8 cellular contexts compared by ENCODE assay signal in the genomic region with DNA sequence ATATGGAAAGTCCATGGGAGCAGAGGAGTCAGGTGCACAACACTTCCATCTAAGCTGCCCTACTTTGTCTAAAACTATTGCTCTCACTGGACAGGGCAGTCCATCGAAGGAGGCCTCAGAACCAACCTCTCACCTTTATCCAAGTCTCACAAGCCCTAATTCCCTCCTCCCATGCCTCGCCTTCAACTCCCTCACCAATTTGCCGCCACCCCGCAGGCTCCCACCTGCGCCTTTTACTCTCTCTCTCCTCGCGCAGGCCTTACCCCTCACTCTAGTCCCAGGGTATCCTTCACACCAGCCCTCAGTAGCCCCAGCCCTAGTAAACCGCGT. TPM values are rescaled to one million over a fixed set of nuclear protein-coding genes. Genes with fewer than 3 reads are reported as not detected.
DNase-seq lines count a peak whose midpoint lies in the region; ATAC-seq, FAIRE-seq and TF ChIP-seq lines count a peak whose summit lies in the region.

No MANE protein-coding gene starts in this region.

- H3K9me3 ChIP-seq in GM12878 (replicated peaks; ENCODE audit: control insufficient read depth, insufficient read depth, low read length), result no peaks in the 10 kb centered on the region

- TF ChIP-seq EP300 in GM12878 (IDR thresholded peaks at IDR 0.05; ENCODE audit: borderline replicate concordance in 1 of 2, control insufficient read depth in 1 of 2, low read depth in 2 of 2, low read length in 2 of 2), result no peak

- no peak overlapping the region for H2BK5ac ChIP-seq in mesendoderm (ENCODE audit: low read length)

- H2AK5ac ChIP-seq in mesendoderm (ENCODE audit: low read length), result no peak overlapping the region

- H2BK120ac ChIP-seq in mesendoderm (ENCODE audit: low read depth, low read length), result no peak overlapping the region

- H3K4me2 ChIP-seq in GM12878 (ENCODE audit: control insufficient read depth, insufficient read depth) (peak overlapping the region; percentile 70), mesendoderm (ENCODE audit: low read length) (peak overlapping the region; percentile 34)

- H3K4ac ChIP-seq in mesendoderm (ENCODE audit: low read depth, low read length), result no peak overlapping the region

- intact Hi-C loops in GM12878 (cut with micrococcal nuclease; ENCODE audit: unreplicated experiment), result loop anchor here (10.0 kb wide), 2 partner anchors 251 to 511 kb away; partner anchors contain the start of genes ARFIP2 and TIMM10B

- no peak for TF ChIP-seq POLR2A in GM12878 (IDR thresholded peaks at IDR 0.05; ENCODE audit: low read depth, low read length)

- no peaks in the 10 kb centered on the region for H3K36me3 ChIP-seq in GM12878 (ENCODE audit: control insufficient read depth in 2 of 2, insufficient read depth in 2 of 2, low read length in 1 of 2)
- no peaks in the 10 kb centered on the region for H3K36me3 ChIP-seq in mesendoderm (ENCODE audit: control insufficient read depth, insufficient read depth, low read length)

- POLR2A ChIA-PET in GM12878 (lab: Charles Lee), result interaction anchor here (1.5 to 2.1 kb wide), 2 partner anchors 247 to 374 kb away, joined by 3 to 6 read pairs; partner anchors contain the start of genes ARFIP2 and TIMM10B

- H4K5ac ChIP-seq in mesendoderm (ENCODE audit: low read length), result no peak overlapping the region

- peak overlapping the region; percentile 90 for H3K4me3 ChIP-seq in GM12878
- H3K4me3 ChIP-seq in mesendoderm (ENCODE audit: low read length), result peak overlapping the region; percentile 98

- H4K8ac ChIP-seq in mesendoderm (ENCODE audit: low read depth, low read length), result no peak overlapping the region

- H3K27ac ChIP-seq in C4-2B, result peak overlapping the region; percentile 77
- peak overlapping the region; percentile 62 for H3K27ac ChIP-seq in GM12878 (ENCODE audit: control insufficient read depth, insufficient read depth)
- no peak overlapping the region for H3K27ac ChIP-seq in mesendoderm (ENCODE audit: low read depth, low read length)

- peaks cover 19% of the 10 kb centered on the region for H3K79me1 ChIP-seq in mesendoderm (ENCODE audit: low read length)

- CTCF ChIA-PET in GM12878 (lab: Yijun Ruan, JAX), result interaction anchor here (1.9 to 6.7 kb wide), 3 partner anchors 13 to 120 kb away, joined by 4 to 55 read pairs (median 6); no protein-coding TSS in a partner anchor

- H3K4me1 ChIP-seq in GM12878 (ENCODE audit: control insufficient read depth, insufficient read depth, low read length) (peaks cover 3% of the 10 kb centered on the region; the same call in 1 of the 2 replicates), mesendoderm (ENCODE audit: control insufficient read depth, low read depth, low read length) (peaks cover 11% of the 10 kb centered on the region)

- H4K20me1 ChIP-seq in GM12878 (ENCODE audit: control insufficient read depth, insufficient read depth), result no peaks in the 10 kb centered on the region

- in situ Hi-C loops in GM12878 (cut with MboI), result no loop called here

- H2AFZ ChIP-seq in GM12878 (ENCODE audit: control insufficient read depth, low read depth, low read length), result peak overlapping the region; percentile 96

- SMC1A ChIA-PET in GM12878 (lab: Charles Lee; ENCODE audit: uncharacterized antibody, unreplicated experiment), result interaction anchor here (0.6 to 4.2 kb wide), 4 partner anchors 21 to 119 kb away, joined by 3 to 12 read pairs (median 4); partner anchors contain the start of gene C11orf42

- TF ChIP-seq CTCF in C4-2B (conservative IDR thresholded peaks at IDR 0.05), result no peak
- no peak for TF ChIP-seq CTCF in GM12878 (IDR thresholded peaks at IDR 0.05 in 2 of 3, conservative IDR thresholded peaks at IDR 0.05 in 1 of 3; ENCODE audit: control insufficient read depth in 2 of 3, extremely low read depth in 1 of 3, insufficient read depth in 1 of 3, low read depth in 3 of 3, low read length in 3 of 3)

- FAIRE-seq in GM12878 (lab: Jason Lieb, UNC) (no peak), GM19239 (lab: Jason Lieb, UNC) (no peak)

- BruUV-seq in GM12878 (replicated peaks; lab: Mats Ljungman, UMichigan), result no TSS peak

- H3K23ac ChIP-seq in mesendoderm (ENCODE audit: low read length), result no peak overlapping the region

- RAD21 ChIA-PET in GM12878 (lab: Charles Lee; ENCODE audit: unreplicated experiment), result no interaction called here

- no peak for DNase-seq in GM12878 (ENCODE audit: low read depth, low spot score)
- no peak for DNase-seq in mesendoderm
- DNase-seq in activated gamma-delta T cell (lab: John Stamatoyannopoulos, UW), result no peak
- DNase-seq in Ammon's horn (ENCODE audit: low spot score), result no peak
- no peak for DNase-seq in GM19239 (ENCODE audit: insufficient read length, low spot score)

- peaks cover 20% of the 10 kb centered on the region for H3K79me2 ChIP-seq in GM12878 (ENCODE audit: control insufficient read depth, insufficient read depth, low read length)
- peaks cover 14% of the 10 kb centered on the region for H3K79me2 ChIP-seq in mesendoderm (ENCODE audit: control insufficient read depth, insufficient read depth, low read length)

- no peak overlapping the region for H2BK15ac ChIP-seq in mesendoderm (replicated peaks; ENCODE audit: low read depth)

- no peak overlapping the region for H3K18ac ChIP-seq in mesendoderm (ENCODE audit: low read length)

- H3K56ac ChIP-seq in mesendoderm (ENCODE audit: low read length), result peak overlapping the region; percentile 97

- H3K9ac ChIP-seq in GM12878 (ENCODE audit: control insufficient read depth, insufficient read depth, low read length) (peak overlapping the region; percentile 89), mesendoderm (ENCODE audit: low read length) (peak overlapping the region; percentile 91)

- ATAC-seq in HG03354 (IDR thresholded peaks at IDR 0.05; ENCODE audit: poor library complexity, severe bottlenecking, unreplicated experiment), result peak; percentile 1
- ATAC-seq in GM12878, result peak; percentile 2
- ATAC-seq in GM19452 (IDR thresholded peaks at IDR 0.05; ENCODE audit: unreplicated experiment), result no peak

- no peak for TF ChIP-seq RAD21 in GM12878 (IDR thresholded peaks at IDR 0.05; ENCODE audit: insufficient read depth, low read depth, low read length)

- H3K27me3 ChIP-seq in GM12878 (replicated peaks in 1 of 2; ENCODE audit: control insufficient read depth in 2 of 2, insufficient read depth in 2 of 2, low read length in 1 of 2) (no peaks in the 10 kb centered on the region), mesendoderm (ENCODE audit: insufficient read depth, low read length, poor library complexity) (no peaks in the 10 kb centered on the region)

- 0% methylated on average over 9 of the region's 9 CpGs for WGBS in GM12878 (ENCODE audit: insufficient coverage, insufficient replicate concordance, low lambda C conversion rate, missing lambda C conversion rate)
- no CpG with 5 or more reads among the region's 9 CpGs for WGBS in mesendoderm (ENCODE audit: extremely low coverage, insufficient coverage, low lambda C conversion rate)

RNA-seq across cellular contexts. Expression of gene FHIP1B, which starts 0.5 kb away (rescaled TPM):
- total RNA-seq in GM12878 (2013; cell fraction: nucleolus; rRNA removed), result 44.9 and 53.5 TPM in 2 replicates
- total RNA-seq in GM12878 (2014; rRNA removed) (12.0 and 16.0 TPM in 2 replicates), GM12878 (2014; rRNA removed; fragmentation: Illumina TruSeq; extraction: Trizol) (7.4 and 8.8 TPM in 2 replicates), GM12878 (2021) (14.9 and 17.0 TPM in 2 replicates)
- 10.5 TPM for polyA plus RNA-seq in GM12878 (2011; ENCODE audit: low read depth)
- polyA plus RNA-seq in GM12878 (2011; rRNA removed) (18.1 and 28.1 TPM in 2 replicates), GM12878 (2014; fragmentation: Illumina TruSeq; extraction: Trizol) (7.7 and 11.6 TPM in 2 replicates), GM12878 (2014; fragmentation: Nextera tagmentation; extraction: Ambion mirVana) (1 to 10 TPM in 1 of 2 experiments, under 1 TPM in 1; 0.90 to 1.3 TPM), GM12878 (2014; rRNA removed) (24.6 and 25.3 TPM in 2 replicates), GM12878 (2016; fragmentation: Nextera tagmentation; extraction: Ambion mirVana) (10 to 100 TPM in 1 of 2 experiments, 1 to 10 TPM in 1; 7.8 to 10.7 TPM)
- 38.7 and 45.4 TPM in 2 replicates for polyA plus RNA-seq in GM12878 (2011; cell fraction: cytosol; rRNA removed)
- polyA plus RNA-seq in GM12878 (2011; cell fraction: nucleus; rRNA removed), result 186 and 193 TPM in 2 replicates
- 12.9 and 13.4 TPM in 2 replicates for polyA plus RNA-seq in GM12878 (2012)
- polyA minus RNA-seq in GM12878 (2011; rRNA and poly(A)+ RNA removed), result 29.3 and 35.3 TPM in 2 replicates
- polyA minus RNA-seq in GM12878 (2011; cell fraction: cytosol; rRNA and poly(A)+ RNA removed), result 6.4 and 7.8 TPM in 2 replicates
- 41.0 and 53.2 TPM in 2 replicates for polyA minus RNA-seq in GM12878 (2011; cell fraction: nucleus; rRNA and poly(A)+ RNA removed)
- polyA plus RNA-seq in mesendoderm (2013, experiment 1 of 2), result 16.1 TPM
- 13.9 TPM for polyA plus RNA-seq in mesendoderm (2013, experiment 2 of 2)

RNA-seq across cellular contexts. Expression of gene CNGA4, which starts 4.9 kb away (rescaled TPM):
- total RNA-seq in GM12878 (2013; cell fraction: nucleolus; rRNA removed), result 0.24 and 0.46 TPM in 2 replicates
- total RNA-seq in GM12878 (2014; rRNA removed) (0.06 and 0.11 TPM in 2 replicates), GM12878 (2014; rRNA removed; fragmentation: Illumina TruSeq; extraction: Trizol) (not detected in 2 replicates), GM12878 (2021) (0.10 TPM in 1 of 2 replicates, not detected in the other)
- polyA plus RNA-seq in GM12878 (2011; ENCODE audit: low read depth), result not detected
- polyA plus RNA-seq in GM12878 (2011; rRNA removed) (0.12 and 0.26 TPM in 2 replicates), GM12878 (2014; fragmentation: Illumina TruSeq; extraction: Trizol) (0.07 and 0.13 TPM in 2 replicates), GM12878 (2014; fragmentation: Nextera tagmentation; extraction: Ambion mirVana) (not detected), GM12878 (2014; rRNA removed) (0.05 and 0.08 TPM in 2 replicates), GM12878 (2016; fragmentation: Nextera tagmentation; extraction: Ambion mirVana) (not detected)
- 0.22 and 0.23 TPM in 2 replicates for polyA plus RNA-seq in GM12878 (2011; cell fraction: cytosol; rRNA removed)
- polyA plus RNA-seq in GM12878 (2011; cell fraction: nucleus; rRNA removed), result 0.35 and 0.55 TPM in 2 replicates
- polyA plus RNA-seq in GM12878 (2012), result 0.20 and 0.28 TPM in 2 replicates
- polyA minus RNA-seq in GM12878 (2011; rRNA and poly(A)+ RNA removed), result 0.31 and 0.37 TPM in 2 replicates
- polyA minus RNA-seq in GM12878 (2011; cell fraction: cytosol; rRNA and poly(A)+ RNA removed), result not detected in 2 replicates
- 0.24 and 0.38 TPM in 2 replicates for polyA minus RNA-seq in GM12878 (2011; cell fraction: nucleus; rRNA and poly(A)+ RNA removed)
- 0.11 TPM for polyA plus RNA-seq in mesendoderm (2013, experiment 1 of 2)
- 0.08 TPM for polyA plus RNA-seq in mesendoderm (2013, experiment 2 of 2)

RNA-seq across cellular contexts. Expression of gene CCKBR, which starts 25.7 kb away (rescaled TPM):
- not detected in 2 replicates for total RNA-seq in GM12878 (2013; cell fraction: nucleolus; rRNA removed)
- not detected in 2 replicates for total RNA-seq in GM12878 (2014; rRNA removed)
- total RNA-seq in GM12878 (2014; rRNA removed; fragmentation: Illumina TruSeq; extraction: Trizol), result not detected in 2 replicates
- total RNA-seq in GM12878 (2021), result not detected in 2 replicates
- polyA plus RNA-seq in GM12878 (2011; ENCODE audit: low read depth), result not detected
- polyA plus RNA-seq in GM12878 (2011; rRNA removed), result not detected in 2 replicates
- not detected in 2 replicates for polyA plus RNA-seq in GM12878 (2011; cell fraction: cytosol; rRNA removed)
- not detected in 2 replicates for polyA plus RNA-seq in GM12878 (2011; cell fraction: nucleus; rRNA removed)
- not detected in 2 replicates for polyA plus RNA-seq in GM12878 (2012)
- polyA plus RNA-seq in GM12878 (2014; fragmentation: Illumina TruSeq; extraction: Trizol), result not detected in 2 replicates
- not detected for polyA plus RNA-seq in GM12878 (2014; fragmentation: Nextera tagmentation; extraction: Ambion mirVana)
- polyA plus RNA-seq in GM12878 (2014; rRNA removed), result not detected in 2 replicates
- not detected for polyA plus RNA-seq in GM12878 (2016; fragmentation: Nextera tagmentation; extraction: Ambion mirVana)
- polyA minus RNA-seq in GM12878 (2011; rRNA and poly(A)+ RNA removed), result not detected in 2 replicates
- not detected in 2 replicates for polyA minus RNA-seq in GM12878 (2011; cell fraction: cytosol; rRNA and poly(A)+ RNA removed)
- not detected in 2 replicates for polyA minus RNA-seq in GM12878 (2011; cell fraction: nucleus; rRNA and poly(A)+ RNA removed)
- polyA plus RNA-seq in mesendoderm (2013, experiment 1 of 2), result 3.0 TPM
- 3.2 TPM for polyA plus RNA-seq in mesendoderm (2013, experiment 2 of 2)

RNA-seq across cellular contexts. Expression of gene C11orf42, which starts 28.6 kb away (rescaled TPM):
- total RNA-seq in GM12878 (2013; cell fraction: nucleolus; rRNA removed), result not detected in 2 replicates
- total RNA-seq in GM12878 (2014; rRNA removed), result not detected in 2 replicates
- not detected in 2 replicates for total RNA-seq in GM12878 (2014; rRNA removed; fragmentation: Illumina TruSeq; extraction: Trizol)
- not detected in 2 replicates for total RNA-seq in GM12878 (2021)
- not detected for polyA plus RNA-seq in GM12878 (2011; ENCODE audit: low read depth)
- polyA plus RNA-seq in GM12878 (2011; rRNA removed), result not detected in 2 replicates
- not detected in 2 replicates for polyA plus RNA-seq in GM12878 (2011; cell fraction: cytosol; rRNA removed)
- not detected in 2 replicates for polyA plus RNA-seq in GM12878 (2011; cell fraction: nucleus; rRNA removed)
- polyA plus RNA-seq in GM12878 (2012), result 0.13 TPM in 1 of 2 replicates, not detected in the other
- not detected in 2 replicates for polyA plus RNA-seq in GM12878 (2014; fragmentation: Illumina TruSeq; extraction: Trizol)
- polyA plus RNA-seq in GM12878 (2014; fragmentation: Nextera tagmentation; extraction: Ambion mirVana), result not detected
- polyA plus RNA-seq in GM12878 (2014; rRNA removed), result not detected in 2 replicates
- polyA plus RNA-seq in GM12878 (2016; fragmentation: Nextera tagmentation; extraction: Ambion mirVana), result under 1 TPM in 1 of 2 experiments, not detected in 1; 0.19 TPM
- polyA minus RNA-seq in GM12878 (2011; rRNA and poly(A)+ RNA removed), result not detected in 2 replicates
- polyA minus RNA-seq in GM12878 (2011; cell fraction: cytosol; rRNA and poly(A)+ RNA removed), result not detected in 2 replicates
- polyA minus RNA-seq in GM12878 (2011; cell fraction: nucleus; rRNA and poly(A)+ RNA removed), result not detected in 2 replicates
- not detected for polyA plus RNA-seq in mesendoderm (2013, experiment 1 of 2)
- polyA plus RNA-seq in mesendoderm (2013, experiment 2 of 2), result not detected

RNA-seq across cellular contexts. Expression of gene OR52W1, which starts 34.9 kb away (rescaled TPM):
- not detected in 2 replicates for total RNA-seq in GM12878 (2013; cell fraction: nucleolus; rRNA removed)
- not detected in 2 replicates for total RNA-seq in GM12878 (2014; rRNA removed)
- total RNA-seq in GM12878 (2014; rRNA removed; fragmentation: Illumina TruSeq; extraction: Trizol), result not detected in 2 replicates
- not detected in 2 replicates for total RNA-seq in GM12878 (2021)
- polyA plus RNA-seq in GM12878 (2011; ENCODE audit: low read depth), result not detected
- polyA plus RNA-seq in GM12878 (2011; rRNA removed), result not detected in 2 replicates
- polyA plus RNA-seq in GM12878 (2011; cell fraction: cytosol; rRNA removed), result not detected in 2 replicates
- polyA plus RNA-seq in GM12878 (2011; cell fraction: nucleus; rRNA removed), result not detected in 2 replicates
- not detected in 2 replicates for polyA plus RNA-seq in GM12878 (2012)
- polyA plus RNA-seq in GM12878 (2014; fragmentation: Illumina TruSeq; extraction: Trizol), result not detected in 2 replicates
- polyA plus RNA-seq in GM12878 (2014; fragmentation: Nextera tagmentation; extraction: Ambion mirVana), result not detected
- polyA plus RNA-seq in GM12878 (2014; rRNA removed), result not detected in 2 replicates
- polyA plus RNA-seq in GM12878 (2016; fragmentation: Nextera tagmentation; extraction: Ambion mirVana), result not detected
- not detected in 2 replicates for polyA minus RNA-seq in GM12878 (2011; rRNA and poly(A)+ RNA removed)
- not detected in 2 replicates for polyA minus RNA-seq in GM12878 (2011; cell fraction: cytosol; rRNA and poly(A)+ RNA removed)
- not detected in 2 replicates for polyA minus RNA-seq in GM12878 (2011; cell fraction: nucleus; rRNA and poly(A)+ RNA removed)
- polyA plus RNA-seq in mesendoderm (2013, experiment 1 of 2), result not detected
- polyA plus RNA-seq in mesendoderm (2013, experiment 2 of 2), result not detected
